In genomic region chr9:134846699-134847098, GRCh38 we compare ENCODE assay signal across 2 cellular contexts.
TF ChIP-seq lines count a peak whose summit lies in the region.

No MANE protein-coding gene starts in this region.

TF ChIP-seq in HepG2, 621 proteins besides CTCF, POLR2A, EP300 and RAD21:
- TF ChIP-seq PLRG1 (conservative IDR thresholded peaks at IDR 0.05) (0 out of 2 replicates have a peak, but pooled peaks have one; percentile 71), NBN (conservative IDR thresholded peaks at IDR 0.05) (0 out of 2 replicates have a peak, but pooled peaks have one; percentile 46), ARID4A (CRISPR knock-in tag; IDR thresholded peaks at IDR 0.05; ENCODE audit: borderline replicate concordance) (no peak), HCFC1 (IDR thresholded peaks at IDR 0.05; ENCODE audit: low read depth, low read length) (no peak)

TF ChIP-seq in HEK293, 187 proteins besides CTCF, POLR2A, EP300 and RAD21:
- TF ChIP-seq MZF1 (tag by site-specific recombination; IDR thresholded peaks at IDR 0.05; ENCODE audit: borderline replicate concordance) (no peak), ZNF324 (tag by site-specific recombination; IDR thresholded peaks at IDR 0.05) (no peak), ZNF366 (tag by site-specific recombination; conservative IDR thresholded peaks at IDR 0.05) (peak; percentile 98), ZBTB17 (tag by site-specific recombination; IDR thresholded peaks at IDR 0.05) (peak; percentile 92)
